ENCODE assay signal across 35 cellular contexts in the genomic region with DNA sequence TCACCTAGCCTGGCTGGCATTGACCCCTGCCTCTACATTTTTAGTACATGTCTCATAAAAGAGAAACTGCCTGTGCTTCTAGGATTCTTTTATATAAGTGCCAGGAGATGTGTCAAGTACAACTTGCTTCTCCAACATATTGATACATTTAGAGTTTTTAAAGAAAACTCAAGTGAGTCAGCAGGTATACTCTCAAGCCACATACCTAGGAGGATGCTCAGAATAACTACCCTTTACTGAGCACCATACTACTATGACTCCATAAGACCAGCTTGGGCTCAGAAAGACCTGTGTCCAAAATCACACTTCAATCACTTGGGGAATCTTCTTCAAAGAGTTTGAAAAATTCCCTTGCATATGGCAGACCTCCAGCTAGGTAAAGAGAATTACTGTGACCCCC.
"Had no signal": no experiment of that assay in that cellular context is flagged by ENCODE, and none has a peak within 500 bp of the region (broad histone marks: within the 10 kb centered on the region; RNA-seq: fewer than 3 reads in every experiment).

No MANE protein-coding gene starts in this region.

- ATAC-seq: activated naive CD4-positive, alpha-beta T cell treated with anti-CD3 and anti-CD28 coated beads, Interleukin-2, amount 50 U/mL, for 72 hours; PC-3; Right ventricle myocardium inferior had no signal

- H3K27me3 ChIP-seq: Peyer's patch had no signal

- H3K9me3 Mint-ChIP-seq: activated B cell treated with CpG ODN at 0.5 μM for 24 hours; activated CD4-positive, alpha-beta memory T cell treated with anti-CD3 and anti-CD28 coated beads for 36 hours; activated T-cell treated with anti-CD3 and anti-CD28 coated beads, Interleukin-2, amount 50 U/mL, for 24 hours; activated T-helper 2 cell treated with anti-CD3 and anti-CD28 coated beads, Interferon-gamma antibody, Interleukin-2, Interleukin-4, amounts not matched to agents 10 μg/mL and 5 μg/mL and 100 μg/mL, durations not matched to agents 14 hours and 24 hours and 36 hours had no signal

- H3K36me3 ChIP-seq: MG63, Peyer's patch had no signal

- H3K9me3 ChIP-seq: MG63 had no signal

- H3K4me3 ChIP-seq: MG63, Peyer's patch had no signal

- H3K36me3 Mint-ChIP-seq: activated CD4-positive, alpha-beta memory T cell treated with anti-CD3 and anti-CD28 coated beads for 36 hours had no signal

- H3K27ac Mint-ChIP-seq: activated B cell treated with CpG ODN at 0.5 μM for 24 hours; activated CD4-positive, alpha-beta memory T cell treated with anti-CD3 and anti-CD28 coated beads for 36 hours; activated naive CD4-positive, alpha-beta T cell treated with anti-CD3 and anti-CD28 coated beads, Interleukin-2, amount 50 U/mL, for 72 hours; activated T-cell treated with anti-CD3 and anti-CD28 coated beads, Interleukin-2, amount 50 U/mL, for 24 hours; activated T-helper 2 cell treated with anti-CD3 and anti-CD28 coated beads, Interferon-gamma antibody, Interleukin-2, Interleukin-4, amounts not matched to agents 10 μg/mL and 5 μg/mL and 100 μg/mL, durations not matched to agents 14 hours and 24 hours and 36 hours had no signal

- H3K27ac ChIP-seq: Peyer's patch, VCaP had no signal

- H3K4me3 Mint-ChIP-seq: activated B cell treated with CpG ODN at 0.5 μM for 24 hours; activated CD4-positive, alpha-beta memory T cell treated with anti-CD3 and anti-CD28 coated beads for 36 hours; activated T-cell treated with anti-CD3 and anti-CD28 coated beads, Interleukin-2, amount 50 U/mL, for 24 hours; IgD-negative memory B cell had no signal

- DNase-seq: activated B cell treated with CpG ODN at 0.5 μM for 24 hours; activated CD4-positive, alpha-beta memory T cell treated with anti-CD3 and anti-CD28 coated beads for 36 hours; activated CD4-positive, alpha-beta T cell treated with anti-CD3 and anti-CD28 coated beads for 4 hours; activated CD4-positive, alpha-beta T cell treated with anti-CD3 and anti-CD28 coated beads, Interleukin-2, amount 50 U/mL, for 1 hour; activated CD4-positive, CD25-positive, alpha-beta regulatory T cell treated with anti-CD3 and anti-CD28 coated beads, Interleukin-2, amount 50 U/mL, for 72 hours; activated gamma-delta T cell; activated naive CD4-positive, alpha-beta T cell treated with Interleukin-2 at 50 U/mL for 16 hours; activated T-cell treated with anti-CD3 and anti-CD28 coated beads, Interleukin-2, amount 50 U/mL, for 24 hours; amniotic stem cell; aorta; Karpas-422; KBM-7; MG63; MV-4-11; NCI-H1092; NCI-H1436 treated with DMSO at 0.1 percent for 48 hours; NCI-H1694 treated with DMSO at 0.1 percent for 48 hours; NCI-H2029; NCI-H510A; NCI-H526; NCI-H748 treated with DMSO at 0.1 percent for 48 hours; NK-92 treated with Interleukin-12 subunit alpha and Interleukin-12 subunit beta, amount 100 ng/mL, for 24 hours; PC-3; Peyer's patch; RPMI8226; SIG-M5; SW 1271; T-helper 1 cell; T-helper 2 cell; T-helper 9 cell had no signal

- H3K4me1 Mint-ChIP-seq: activated B cell treated with CpG ODN at 0.5 μM for 24 hours, IgD-negative memory B cell had no signal

- H3K4me1 ChIP-seq: Peyer's patch had no signal

- H3K27me3 Mint-ChIP-seq: activated B cell treated with CpG ODN at 0.5 μM for 24 hours; activated CD4-positive, alpha-beta memory T cell treated with anti-CD3 and anti-CD28 coated beads for 36 hours; activated T-cell treated with anti-CD3 and anti-CD28 coated beads, Interleukin-2, amount 50 U/mL, for 24 hours; IgD-negative memory B cell had no signal
